In genomic region chr5:134138416-134139376, GRCh38 we compare ENCODE assay signal across 8 cellular contexts. TPM values are rescaled to one million over a fixed set of nuclear protein-coding genes. Genes with fewer than 3 reads are reported as not detected.
DNase-seq lines count a peak whose midpoint lies in the region; ATAC-seq, FAIRE-seq and TF ChIP-seq lines count a peak whose summit lies in the region.

No MANE protein-coding gene starts in this region.

- H2AFZ ChIP-seq in H9 (ENCODE audit: low read length) (no peak overlapping the region), GM12878 (ENCODE audit: control insufficient read depth, low read depth, low read length) (no peak overlapping the region), smooth muscle cell (ENCODE audit: low read depth) (no peak overlapping the region)

- no peaks in the 10 kb centered on the region for H3K4me1 ChIP-seq in H9 (ENCODE audit: insufficient read depth, low read length)
- H3K4me1 ChIP-seq in GM12878 (ENCODE audit: control insufficient read depth, insufficient read depth, low read length): peaks cover 61% of the 10 kb centered on the region
- H3K4me1 ChIP-seq in smooth muscle cell (ENCODE audit: low read depth): no peaks in the 10 kb centered on the region

- H2BK5ac ChIP-seq in H9 (ENCODE audit: insufficient read length, low read length): no peak overlapping the region

- H4K91ac ChIP-seq in H9 (ENCODE audit: insufficient read length, low read depth, low read length): no peak overlapping the region

- peak; percentile 99 for FAIRE-seq in GM12892 (lab: Jason Lieb, UNC)
- peak; percentile 97 for FAIRE-seq in GM12878 (lab: Jason Lieb, UNC)

- no peak for TF ChIP-seq RAD21 in GM12878 (IDR thresholded peaks at IDR 0.05; ENCODE audit: insufficient read depth, low read depth, low read length)

- no peak overlapping the region for H3K4me3 Mint-ChIP-seq in H9

- peak; percentile 93 to 96 for TF ChIP-seq EP300 in GM12878 (IDR thresholded peaks at IDR 0.05; ENCODE audit: borderline replicate concordance in 1 of 2, control insufficient read depth in 1 of 2, low read depth in 2 of 2, low read length in 2 of 2)

- no peaks in the 10 kb centered on the region for H3K9me3 ChIP-seq in H9 (ENCODE audit: control insufficient read depth, low read depth, low read length)
- no peaks in the 10 kb centered on the region for H3K9me3 ChIP-seq in GM12878 (replicated peaks; ENCODE audit: control insufficient read depth, insufficient read depth, low read length)
- no peaks in the 10 kb centered on the region for H3K9me3 ChIP-seq in smooth muscle cell (replicated peaks; ENCODE audit: low read depth)

- RAD21 ChIA-PET in GM12878 (lab: Charles Lee; ENCODE audit: unreplicated experiment): interaction anchor here (0.6 to 12.6 kb wide), 21 partner anchors 8 to 112 kb away, joined by 3 to 200 read pairs (median 5); partner anchors contain the start of gene TCF7

- H3K23me2 ChIP-seq in H9 (ENCODE audit: insufficient read length, low read depth, low read length, poor library complexity, severe bottlenecking): no peaks in the 10 kb centered on the region

- no peak overlapping the region for H2AK5ac ChIP-seq in H9 (ENCODE audit: insufficient read length, low read length)

- H3K36me3 ChIP-seq in GM12878 (ENCODE audit: control insufficient read depth in 2 of 2, insufficient read depth in 2 of 2, low read length in 1 of 2) (peaks cover 33 to 41% of the 10 kb centered on the region in 2 experiments), smooth muscle cell (ENCODE audit: low read depth) (no peaks in the 10 kb centered on the region)

- intact Hi-C loops in GM12878 (cut with micrococcal nuclease; ENCODE audit: unreplicated experiment): loop anchor here (1.0 kb wide), 1 partner anchor 38 kb away; no protein-coding TSS in a partner anchor

- no peak overlapping the region for H4K5ac ChIP-seq in H9 (ENCODE audit: insufficient read length, low read depth, low read length)

- in situ Hi-C loops in GM12878 (cut with MboI): loop anchor here (5.0 kb wide), 2 partner anchors 36 to 96 kb away; no protein-coding TSS in a partner anchor

- H3K18ac ChIP-seq in H9 (ENCODE audit: insufficient read length, low read depth, low read length): no peak overlapping the region

- H4K20me1 ChIP-seq in H9 (ENCODE audit: control insufficient read depth, insufficient read depth, insufficient read length) (no peaks in the 10 kb centered on the region), GM12878 (ENCODE audit: control insufficient read depth, insufficient read depth) (no peaks in the 10 kb centered on the region), smooth muscle cell (ENCODE audit: low read depth) (peaks cover 100% of the 10 kb centered on the region)

- POLR2A ChIA-PET in GM12878 (lab: Charles Lee): interaction anchor here (0.7 to 19.5 kb wide), 13 partner anchors 8 to 135 kb away, joined by 3 to 291 read pairs (median 7); partner anchors contain the start of gene TCF7

- H3K4me2 ChIP-seq in H9 (ENCODE audit: insufficient read depth, insufficient read length, low read length) (no peak overlapping the region), GM12878 (ENCODE audit: control insufficient read depth, insufficient read depth) (peak overlapping the region; percentile 46), smooth muscle cell (no peak overlapping the region)

- H3F3A ChIP-seq in smooth muscle cell (ENCODE audit: low read depth): no peaks in the 10 kb centered on the region

- H3K27ac Mint-ChIP-seq in H9: peak overlapping the region in 1 of 3 experiments; percentile 82; a peak in 2 of 7 replicates

- no peak overlapping the region for H3K56ac ChIP-seq in H9 (ENCODE audit: insufficient read length, low read depth, low read length)

- H2BK15ac ChIP-seq in H9 (ENCODE audit: low read depth, low read length): no peak overlapping the region

- H3K27ac ChIP-seq in H9 (ENCODE audit: insufficient read length, low read depth, low read length) (no peak overlapping the region), GM12878 (ENCODE audit: control insufficient read depth, insufficient read depth) (peak overlapping the region; percentile 90), smooth muscle cell (ENCODE audit: low read depth) (peak overlapping the region; percentile 53)

- H4K8ac ChIP-seq in H9 (replicated peaks; ENCODE audit: insufficient read length, low read depth, low read length): no peak overlapping the region

- WGBS in H9 (ENCODE audit: extremely low coverage, insufficient read length, low lambda C conversion rate): no CpG with 5 or more reads among the region's 3 CpGs
- 3% methylated on average over 3 of the region's 3 CpGs for WGBS in GM12878 (ENCODE audit: insufficient coverage, insufficient replicate concordance, low lambda C conversion rate, missing lambda C conversion rate)
- WGBS in smooth muscle cell (ENCODE audit: low lambda C conversion rate): 80% methylated on average over 3 of the region's 3 CpGs

- no peak overlapping the region for H3K9ac ChIP-seq in H9 (ENCODE audit: extremely low read depth, insufficient read length, low read length)
- peak overlapping the region; percentile 65 for H3K9ac ChIP-seq in GM12878 (ENCODE audit: control insufficient read depth, insufficient read depth, low read length)
- H3K9ac ChIP-seq in smooth muscle cell (ENCODE audit: low read depth): no peak overlapping the region

- no TSS peak for BruUV-seq in GM12878 (replicated peaks; lab: Mats Ljungman, UMichigan)

- TF ChIP-seq POLR2A in GM12892 (IDR thresholded peaks at IDR 0.05; ENCODE audit: low read depth, low read length) (peak; percentile 47; the same call in 1 of the 2 replicates), GM12878 (IDR thresholded peaks at IDR 0.05; ENCODE audit: low read depth, low read length) (0 out of 2 replicates have a peak, but pooled peaks have one; percentile 44)

- H3K27me3 Mint-ChIP-seq in H9 (ENCODE audit: low read depth): no peaks in the 10 kb centered on the region

- H3T11ph ChIP-seq in H9 (ENCODE audit: low read length): no peak overlapping the region

- peaks cover 10 to 18% of the 10 kb centered on the region in 2 experiments; a peak in 3 of 4 replicates for H3K4me1 Mint-ChIP-seq in H9

- H3K79me2 ChIP-seq in H9 (ENCODE audit: insufficient read depth, low read length) (no peaks in the 10 kb centered on the region; the same call in 1 of the 2 replicates), GM12878 (ENCODE audit: control insufficient read depth, insufficient read depth, low read length) (peaks cover 23% of the 10 kb centered on the region), smooth muscle cell (ENCODE audit: low read depth) (peaks cover 5% of the 10 kb centered on the region)

- SMC1A ChIA-PET in GM12878 (lab: Charles Lee; ENCODE audit: uncharacterized antibody, unreplicated experiment): interaction anchor here (0.8 to 21.6 kb wide), 13 partner anchors 8 to 251 kb away, joined by 3 to 441 read pairs (median 4); no protein-coding TSS in a partner anchor

- no peak overlapping the region for H3K23ac ChIP-seq in H9 (ENCODE audit: insufficient read length, low read depth, low read length)

- H2BK120ac ChIP-seq in H9 (ENCODE audit: low read depth, low read length, poor library complexity, severe bottlenecking): no peak overlapping the region

- no peak for TF ChIP-seq CTCF in H9 (conservative IDR thresholded peaks at IDR 0.05)
- no peak for TF ChIP-seq CTCF in GM12878 (IDR thresholded peaks at IDR 0.05 in 2 of 3, conservative IDR thresholded peaks at IDR 0.05 in 1 of 3; ENCODE audit: control insufficient read depth in 2 of 3, extremely low read depth in 1 of 3, insufficient read depth in 1 of 3, low read depth in 3 of 3, low read length in 3 of 3)
- TF ChIP-seq CTCF in smooth muscle cell (IDR thresholded peaks at IDR 0.05; ENCODE audit: borderline replicate concordance, insufficient read depth, poor library complexity, severe bottlenecking): no peak

- no peak overlapping the region for H3K4me3 ChIP-seq in GM12878
- H3K4me3 ChIP-seq in smooth muscle cell: no peak overlapping the region

- CTCF ChIA-PET in GM12878 (lab: Yijun Ruan, JAX): interaction anchor here (0.5 to 24.1 kb wide), 20 partner anchors 8 to 302 kb away, joined by 3 to 792 read pairs (median 4); partner anchors contain the start of genes SKP1 and TCF7

- peaks cover 7 to 32% (median 25%) of the 10 kb centered on the region in 3 experiments; a peak in 6 of 7 replicates for H3K36me3 Mint-ChIP-seq in H9 (ENCODE audit: insufficient read depth in 1 of 3, low read depth in 3 of 3)

- no peak overlapping the region; the same call in 1 of the 2 replicates for H3K14ac ChIP-seq in H9 (ENCODE audit: insufficient read depth, low read length)

- no peaks in the 10 kb centered on the region for H3K27me3 ChIP-seq in H9 (ENCODE audit: insufficient read depth, low read length)
- no peaks in the 10 kb centered on the region for H3K27me3 ChIP-seq in GM12878 (replicated peaks in 1 of 2; ENCODE audit: control insufficient read depth in 2 of 2, insufficient read depth in 2 of 2, low read length in 1 of 2)
- no peaks in the 10 kb centered on the region for H3K27me3 ChIP-seq in smooth muscle cell (ENCODE audit: low read depth)

- peaks cover 3% of the 10 kb centered on the region for H3K79me1 ChIP-seq in H9 (ENCODE audit: insufficient read depth, low read depth, low read length, poor library complexity, severe bottlenecking)

- no peak overlapping the region for H3K4ac ChIP-seq in H9 (ENCODE audit: low read depth, low read length)

- no peaks in the 10 kb centered on the region for H3K9me3 Mint-ChIP-seq in H9

- peak; percentile 80 for ATAC-seq in GM12878

- peak; percentile 63 for DNase-seq in GM12892 (ENCODE audit: insufficient read length)
- peak; percentile 23 for DNase-seq in H9
- DNase-seq in RPMI7951 (ENCODE audit: low read depth): peak; percentile 88
- peak; percentile 89 for DNase-seq in GM12878 (ENCODE audit: low read depth, low spot score)
- no peak for DNase-seq in smooth muscle cell (lab: John Stamatoyannopoulos, UW; ENCODE audit: unreplicated experiment)
- DNase-seq in NCI-H510A (lab: John Stamatoyannopoulos, UW): no peak
- no peak for DNase-seq in epidermal melanocyte (ENCODE audit: insufficient read length, low spot score)
- DNase-seq in NCI-H2029 treated with DMSO at 0.1 percent for 48 hours (lab: John Stamatoyannopoulos, UW): no peak

- no peak overlapping the region for H2BK20ac ChIP-seq in H9 (ENCODE audit: low read depth, low read length, poor library complexity, severe bottlenecking)

- H2BK12ac ChIP-seq in H9 (ENCODE audit: insufficient read length, low read depth, low read length): no peak overlapping the region

RNA-seq across cellular contexts. Expression of gene TCF7, which starts 24.2 kb away (rescaled TPM):
- 39.3 TPM for polyA plus RNA-seq in GM12892 (2012; ENCODE audit: missing spikeins)
- total RNA-seq in H9 (2021) (17.2 and 18.2 TPM in 2 replicates), GM12878 (2014; rRNA removed) (19.6 and 21.6 TPM in 2 replicates), GM12878 (2014; rRNA removed; fragmentation: Illumina TruSeq; extraction: Trizol) (23.3 and 24.0 TPM in 2 replicates), GM12878 (2021) (60.2 and 63.5 TPM in 2 replicates), smooth muscle cell (1.8 and 3.2 TPM in 2 replicates)
- 9.1 and 12.3 TPM in 2 replicates for total RNA-seq in RPMI7951 (2014; rRNA removed; shearing (Covaris generic))
- total RNA-seq in GM12878 (2013; cell fraction: nucleolus; rRNA removed): 344 and 364 TPM in 2 replicates
- polyA plus RNA-seq in GM12878 (2011; ENCODE audit: low read depth): 26.0 TPM
- polyA plus RNA-seq in GM12878 (2011; rRNA removed) (20.5 and 34.6 TPM in 2 replicates), GM12878 (2014; fragmentation: Illumina TruSeq; extraction: Trizol) (44.1 and 59.3 TPM in 2 replicates), GM12878 (2014; fragmentation: Nextera tagmentation; extraction: Ambion mirVana) (10 to 100 TPM in 1 of 2 experiments, 1 to 10 TPM in 1; 10.0 to 13.2 TPM), GM12878 (2014; rRNA removed) (29.0 and 37.6 TPM in 2 replicates), GM12878 (2016; fragmentation: Nextera tagmentation; extraction: Ambion mirVana) (10 to 100 TPM; 22.7 to 23.2 TPM), smooth muscle cell (3.4 and 10.8 TPM in 2 replicates)
- 27.6 and 32.9 TPM in 2 replicates for polyA plus RNA-seq in GM12878 (2011; cell fraction: cytosol; rRNA removed)
- 62.1 and 64.0 TPM in 2 replicates for polyA plus RNA-seq in GM12878 (2011; cell fraction: nucleus; rRNA removed)
- 52.2 and 55.4 TPM in 2 replicates for polyA plus RNA-seq in GM12878 (2012)
- polyA minus RNA-seq in GM12878 (2011; rRNA and poly(A)+ RNA removed): 52.8 and 74.5 TPM in 2 replicates
- 25.0 and 25.4 TPM in 2 replicates for polyA minus RNA-seq in GM12878 (2011; cell fraction: cytosol; rRNA and poly(A)+ RNA removed)
- polyA minus RNA-seq in GM12878 (2011; cell fraction: nucleus; rRNA and poly(A)+ RNA removed): 60.7 and 103 TPM in 2 replicates

RNA-seq across cellular contexts. Expression of gene SKP1, which starts 38.1 kb away (rescaled TPM):
- polyA plus RNA-seq in GM12892 (2012; ENCODE audit: missing spikeins): 557 TPM
- 348 and 350 TPM in 2 replicates for total RNA-seq in H9 (2021)
- total RNA-seq in RPMI7951 (2014; rRNA removed; shearing (Covaris generic)): 357 and 366 TPM in 2 replicates
- 141 and 142 TPM in 2 replicates for total RNA-seq in GM12878 (2013; cell fraction: nucleolus; rRNA removed)
- total RNA-seq in GM12878 (2014; rRNA removed): 100 and 114 TPM in 2 replicates
- total RNA-seq in GM12878 (2014; rRNA removed; fragmentation: Illumina TruSeq; extraction: Trizol): 404 and 421 TPM in 2 replicates
- total RNA-seq in GM12878 (2021): 202 and 204 TPM in 2 replicates
- 197 TPM for polyA plus RNA-seq in GM12878 (2011; ENCODE audit: low read depth)
- 351 and 383 TPM in 2 replicates for polyA plus RNA-seq in GM12878 (2011; rRNA removed)
- polyA plus RNA-seq in GM12878 (2011; cell fraction: cytosol; rRNA removed): 151 TPM in 2 replicates
- 163 and 175 TPM in 2 replicates for polyA plus RNA-seq in GM12878 (2011; cell fraction: nucleus; rRNA removed)
- 274 and 324 TPM in 2 replicates for polyA plus RNA-seq in GM12878 (2012)
- polyA plus RNA-seq in GM12878 (2014; fragmentation: Illumina TruSeq; extraction: Trizol): 617 and 795 TPM in 2 replicates
- 1,000 to 10,000 TPM; 1,587 to 1,686 TPM for polyA plus RNA-seq in GM12878 (2014; fragmentation: Nextera tagmentation; extraction: Ambion mirVana)
- 305 and 398 TPM in 2 replicates for polyA plus RNA-seq in GM12878 (2014; rRNA removed)
- 100 to 1,000 TPM; 868 to 919 TPM for polyA plus RNA-seq in GM12878 (2016; fragmentation: Nextera tagmentation; extraction: Ambion mirVana)
- 121 and 212 TPM in 2 replicates for polyA minus RNA-seq in GM12878 (2011; rRNA and poly(A)+ RNA removed)
- polyA minus RNA-seq in GM12878 (2011; cell fraction: cytosol; rRNA and poly(A)+ RNA removed): 60.8 and 63.6 TPM in 2 replicates
- 32.6 and 47.6 TPM in 2 replicates for polyA minus RNA-seq in GM12878 (2011; cell fraction: nucleus; rRNA and poly(A)+ RNA removed)
- 620 and 658 TPM in 2 replicates for total RNA-seq in smooth muscle cell
- polyA plus RNA-seq in smooth muscle cell: 735 and 739 TPM in 2 replicates

Comparison
In these comparisons a context has a peak if more than half of its experiments do, and no peak if none do; other contexts are left out.
1. DNase-seq: peak in GM12892 (single experiment), H9 (single experiment), RPMI7951 (single experiment) and GM12878 (single experiment); none in smooth muscle cell (single experiment), NCI-H510A (single experiment), epidermal melanocyte (single experiment) and NCI-H2029 treated with DMSO at 0.1 percent for 48 hours (single experiment).